1 cellular context compared by ENCODE assay signal in genomic region chr1:203104789-203105188, GRCh38.
TF ChIP-seq lines count a peak whose summit lies in the region.

No MANE protein-coding gene starts in this region.

TF ChIP-seq in K562, 482 proteins besides CTCF, POLR2A, EP300 and RAD21 (continued from another document):
- TF ChIP-seq THRA (IDR thresholded peaks at IDR 0.05) (no peak), C11orf30 (IDR thresholded peaks at IDR 0.05; ENCODE audit: low read depth) (peak; percentile 76), KDM1A (IDR thresholded peaks at IDR 0.05) (no peak), SRSF1 (IDR thresholded peaks at IDR 0.05; ENCODE audit: low read depth, low read length) (no peak), NFE2L1 (tag; IDR thresholded peaks at IDR 0.05; ENCODE audit: borderline replicate concordance, low read depth) (peak; percentile 68), ZNF449 (CRISPR knock-in tag; IDR thresholded peaks at IDR 0.05) (no peak), MAFG (tag; conservative IDR thresholded peaks at IDR 0.05) (peak; percentile 67), NFE2 (IDR thresholded peaks at IDR 0.05; ENCODE audit: low read depth) (peak; percentile 72), MAFF (IDR thresholded peaks at IDR 0.05; ENCODE audit: low read length) (peak; percentile 51; the same call in 1 of the 2 replicates), MAFK (IDR thresholded peaks at IDR 0.05; ENCODE audit: low read length) (peak; percentile 41; the same call in 1 of the 2 replicates), POLR2G (IDR thresholded peaks at IDR 0.05; ENCODE audit: low read depth, low read length) (no peak), HBP1 (CRISPR knock-in tag; IDR thresholded peaks at IDR 0.05) (no peak), TRIM24 (IDR thresholded peaks at IDR 0.05) (peak in 1 of 2 experiments; percentile 64; a peak in 1 of 4 replicates), ZNF354B (CRISPR knock-in tag; IDR thresholded peaks at IDR 0.05) (no peak), ZNF263 (CRISPR knock-in tag; IDR thresholded peaks at IDR 0.05; ENCODE audit: borderline replicate concordance) (no peak), FIP1L1 (IDR thresholded peaks at IDR 0.05; ENCODE audit: low read depth, low read length, poor library complexity, severe bottlenecking) (no peak), BCOR (IDR thresholded peaks at IDR 0.05) (no peak), PML (IDR thresholded peaks at IDR 0.05; ENCODE audit: low read length) (no peak), CEBPB (tag; IDR thresholded peaks at IDR 0.05) (peak; percentile 23; the same call in 1 of the 2 replicates), MAX (CRISPR knock-in tag; IDR thresholded peaks at IDR 0.05) (no peak)
- TF ChIP-seq, protein P1, sequence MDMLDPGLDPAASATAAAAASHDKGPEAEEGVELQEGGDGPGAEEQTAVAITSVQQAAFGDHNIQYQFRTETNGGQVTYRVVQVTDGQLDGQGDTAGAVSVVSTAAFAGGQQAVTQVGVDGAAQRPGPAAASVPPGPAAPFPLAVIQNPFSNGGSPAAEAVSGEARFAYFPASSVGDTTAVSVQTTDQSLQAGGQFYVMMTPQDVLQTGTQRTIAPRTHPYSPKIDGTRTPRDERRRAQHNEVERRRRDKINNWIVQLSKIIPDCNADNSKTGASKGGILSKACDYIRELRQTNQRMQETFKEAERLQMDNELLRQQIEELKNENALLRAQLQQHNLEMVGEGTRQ (CRISPR knock-in tag; IDR thresholded peaks at IDR 0.05): no peak
- TF ChIP-seq, protein P2, sequence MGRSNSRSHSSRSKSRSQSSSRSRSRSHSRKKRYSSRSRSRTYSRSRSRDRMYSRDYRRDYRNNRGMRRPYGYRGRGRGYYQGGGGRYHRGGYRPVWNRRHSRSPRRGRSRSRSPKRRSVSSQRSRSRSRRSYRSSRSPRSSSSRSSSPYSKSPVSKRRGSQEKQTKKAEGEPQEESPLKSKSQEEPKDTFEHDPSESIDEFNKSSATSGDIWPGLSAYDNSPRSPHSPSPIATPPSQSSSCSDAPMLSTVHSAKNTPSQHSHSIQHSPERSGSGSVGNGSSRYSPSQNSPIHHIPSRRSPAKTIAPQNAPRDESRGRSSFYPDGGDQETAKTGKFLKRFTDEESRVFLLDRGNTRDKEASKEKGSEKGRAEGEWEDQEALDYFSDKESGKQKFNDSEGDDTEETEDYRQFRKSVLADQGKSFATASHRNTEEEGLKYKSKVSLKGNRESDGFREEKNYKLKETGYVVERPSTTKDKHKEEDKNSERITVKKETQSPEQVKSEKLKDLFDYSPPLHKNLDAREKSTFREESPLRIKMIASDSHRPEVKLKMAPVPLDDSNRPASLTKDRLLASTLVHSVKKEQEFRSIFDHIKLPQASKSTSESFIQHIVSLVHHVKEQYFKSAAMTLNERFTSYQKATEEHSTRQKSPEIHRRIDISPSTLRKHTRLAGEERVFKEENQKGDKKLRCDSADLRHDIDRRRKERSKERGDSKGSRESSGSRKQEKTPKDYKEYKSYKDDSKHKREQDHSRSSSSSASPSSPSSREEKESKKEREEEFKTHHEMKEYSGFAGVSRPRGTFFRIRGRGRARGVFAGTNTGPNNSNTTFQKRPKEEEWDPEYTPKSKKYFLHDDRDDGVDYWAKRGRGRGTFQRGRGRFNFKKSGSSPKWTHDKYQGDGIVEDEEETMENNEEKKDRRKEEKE (IDR thresholded peaks at IDR 0.05; ENCODE audit: borderline replicate concordance in 1 of 2, control insufficient read depth in 1 of 2, low read depth in 2 of 2, low read length in 1 of 2): no peak
- TF ChIP-seq, protein P3, sequence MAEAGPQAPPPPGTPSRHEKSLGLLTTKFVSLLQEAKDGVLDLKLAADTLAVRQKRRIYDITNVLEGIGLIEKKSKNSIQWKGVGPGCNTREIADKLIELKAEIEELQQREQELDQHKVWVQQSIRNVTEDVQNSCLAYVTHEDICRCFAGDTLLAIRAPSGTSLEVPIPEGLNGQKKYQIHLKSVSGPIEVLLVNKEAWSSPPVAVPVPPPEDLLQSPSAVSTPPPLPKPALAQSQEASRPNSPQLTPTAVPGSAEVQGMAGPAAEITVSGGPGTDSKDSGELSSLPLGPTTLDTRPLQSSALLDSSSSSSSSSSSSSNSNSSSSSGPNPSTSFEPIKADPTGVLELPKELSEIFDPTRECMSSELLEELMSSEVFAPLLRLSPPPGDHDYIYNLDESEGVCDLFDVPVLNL (CRISPR knock-in tag; IDR thresholded peaks at IDR 0.05; ENCODE audit: low read depth): no peak
